29 cellular contexts compared by ENCODE assay signal in the genomic region with DNA sequence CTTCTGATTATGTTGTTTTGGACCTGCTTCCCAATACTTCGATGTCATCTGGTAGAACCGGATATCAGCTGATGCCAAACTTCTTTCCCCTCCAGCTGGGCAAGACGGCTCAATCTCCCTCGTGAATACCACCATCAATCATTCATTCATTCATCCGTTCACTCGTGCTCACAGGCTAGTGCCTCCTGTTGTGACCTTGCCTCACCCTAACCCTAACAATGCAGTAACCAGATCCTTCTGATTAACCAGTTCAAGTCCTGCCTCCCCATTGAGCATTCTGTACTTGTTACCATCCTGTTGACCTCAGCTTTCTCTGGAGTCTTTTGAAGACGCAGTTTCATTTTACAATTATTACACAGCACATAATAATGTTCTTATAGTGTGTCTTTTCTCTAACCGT. TPM values are rescaled to one million over a fixed set of nuclear protein-coding genes. Genes with fewer than 3 reads are reported as not detected.
"Had no signal": no experiment of that assay in that cellular context is flagged by ENCODE, and none has a peak within 500 bp of the region (broad histone marks: within the 10 kb centered on the region; RNA-seq: fewer than 3 reads in every experiment).

No MANE protein-coding gene starts in this region.

- H3K36me3 ChIP-seq: left ventricle myocardium inferior, lower lobe of right lung, neutrophil, right lobe of liver, thoracic aorta, tibial nerve, vagina had no signal

- H3K4me3 Mint-ChIP-seq: dendritic cell treated with granulocyte-macrophage colony-stimulating factor and Interleukin-4, amounts not matched to agents 40 ng/mL and 50 ng/mL, for 4 days; endodermal cell; immature natural killer cell; natural killer cell; neural crest cell; stimulated activated naive B cell treated with anti-CD40 and anti-IgM and Interleukin-4, amounts not matched to agents 10 μg/mL and 1 μg/mL and 100 μg/mL, for 72 hours; stimulated activated naive CD8-positive, alpha-beta T cell treated with anti-CD3 and anti-CD28 coated beads, Interleukin-15, Interleukin-2, amounts not matched to agents 100 ng/mL and 50 ng/mL, for 24 hours had no signal

- DNase-seq: effector CD8-positive, alpha-beta T cell; endodermal cell; hypothalamus; immature natural killer cell; islet precursor cell; kidney glomerular epithelial cell; left colon; left ventricle myocardium inferior; lower lobe of right lung; natural killer cell; right lobe of liver; small intestine; stimulated activated CD4-positive, alpha-beta T cell treated with anti-CD3 and anti-CD28 coated beads, Interleukin-15, amount 100 ng/mL, for 24 hours; stimulated activated CD4-positive, alpha-beta T cell treated with anti-CD3 and anti-CD28 coated beads, Interleukin-2, amount 100 ng/mL, for 48 hours; stimulated activated naive B cell treated with anti-CD40 and anti-IgM and Interleukin-4, amounts not matched to agents 10 μg/mL and 1 μg/mL and 100 μg/mL, for 72 hours had no signal

- H3K9ac ChIP-seq: parathyroid adenoma had no signal

- H3K27me3 ChIP-seq: right lobe of liver, vagina had no signal

- H3K4me3 ChIP-seq: left ventricle myocardium inferior, lower lobe of right lung, right lobe of liver, thoracic aorta, tibial nerve, vagina had no signal

- H3K27ac Mint-ChIP-seq: dendritic cell treated with granulocyte-macrophage colony-stimulating factor and Interleukin-4, amounts not matched to agents 40 ng/mL and 50 ng/mL, for 4 days; endodermal cell; immature natural killer cell; natural killer cell; progenitor cell of endocrine pancreas; stimulated activated naive B cell treated with anti-CD40 and anti-IgM and Interleukin-4, amounts not matched to agents 10 μg/mL and 1 μg/mL and 100 μg/mL, for 72 hours; stimulated activated naive CD8-positive, alpha-beta T cell treated with anti-CD3 and anti-CD28 coated beads, Interleukin-15, Interleukin-2, amounts not matched to agents 100 ng/mL and 50 ng/mL, for 24 hours had no signal

- ATAC-seq: esophagus mucosa; left colon; lower lobe of right lung; natural killer cell; right lobe of liver; stimulated activated naive B cell treated with anti-CD40 and anti-IgM and Interleukin-4, amounts not matched to agents 10 μg/mL and 1 μg/mL and 100 μg/mL, for 72 hours had no signal

- H3K27ac ChIP-seq: epithelial cell of prostate, left ventricle myocardium inferior, lower lobe of right lung, neutrophil, parathyroid adenoma, right lobe of liver, thoracic aorta, tibial nerve, vagina had no signal

- H3K9me3 Mint-ChIP-seq: dendritic cell treated with granulocyte-macrophage colony-stimulating factor and Interleukin-4, amounts not matched to agents 40 ng/mL and 50 ng/mL, for 4 days; endodermal cell; natural killer cell; neural crest cell; stimulated activated naive CD8-positive, alpha-beta T cell treated with anti-CD3 and anti-CD28 coated beads, Interleukin-15, Interleukin-2, amounts not matched to agents 100 ng/mL and 50 ng/mL, for 24 hours had no signal

- H3K9me3 ChIP-seq: lower lobe of right lung, neutrophil, right lobe of liver, thoracic aorta, vagina had no signal

- H3K4me1 ChIP-seq: parathyroid adenoma had no signal

- H3K36me3 Mint-ChIP-seq: natural killer cell; stimulated activated naive B cell treated with anti-CD40 and anti-IgM and Interleukin-4, amounts not matched to agents 10 μg/mL and 1 μg/mL and 100 μg/mL, for 72 hours had no signal

- H3K79me2 ChIP-seq: parathyroid adenoma had no signal

- H2AFZ ChIP-seq: parathyroid adenoma had no signal

- FAIRE-seq: colon, frontal cortex, small intestine had no signal

RNA-seq across cellular contexts. Expression of a gene that starts 5.1 kb away (rescaled TPM):
- polyA plus RNA-seq: immature natural killer cell had no signal

RNA-seq across cellular contexts. Expression of a gene that starts 44.3 kb away (rescaled TPM):
- total RNA-seq: endodermal cell, mononuclear cell, natural killer cell, neural crest cell had no signal
- polyA plus RNA-seq: immature natural killer cell had no signal
